ENCODE assay signal across 13 cellular contexts in genomic region chr6:52403627-52404026, GRCh38. TPM values are rescaled to one million over a fixed set of nuclear protein-coding genes. Genes with fewer than 3 reads are reported as not detected.
DNase-seq lines count a peak whose midpoint lies in the region; ATAC-seq and TF ChIP-seq lines count a peak whose summit lies in the region.
"Had no signal": no experiment of that assay in that cellular context is flagged by ENCODE, and none has a peak within 500 bp of the region (broad histone marks: within the 10 kb centered on the region; RNA-seq: fewer than 3 reads in every experiment).

No MANE protein-coding gene starts in this region.

- no peaks in the 10 kb centered on the region for H3K9me3 Mint-ChIP-seq in Calu3 (ENCODE audit: low read depth, unreplicated experiment)
- H3K9me3 Mint-ChIP-seq: activated naive CD8-positive, alpha-beta T cell treated with anti-CD3 and anti-CD28 coated beads, Interleukin-2, amount 50 U/mL, for 24 hours had no signal

- peaks cover 4% of the 10 kb centered on the region for H3K36me3 Mint-ChIP-seq in Calu3 (ENCODE audit: insufficient read depth, unreplicated experiment)

- CTCF ChIA-PET in Calu3 (lab: Charles Lee): interaction anchor here (1.8 kb wide), 1 partner anchor 14 kb away, joined by 4 read pairs; no protein-coding TSS in a partner anchor

- ATAC-seq in GM18502 (IDR thresholded peaks at IDR 0.05; ENCODE audit: poor library complexity, unreplicated experiment): no peak
- ATAC-seq: activated CD8-positive, alpha-beta T cell treated with anti-CD3 and anti-CD28 coated beads, Interleukin-2, amount 10 ng/mL, durations not matched to agents 7 days and 5 days; activated naive CD8-positive, alpha-beta T cell treated with anti-CD3 and anti-CD28 coated beads, Interleukin-2, amount 50 U/mL, for 24 hours; upper lobe of right lung had no signal

- intact Hi-C loops in Calu3 (cut with micrococcal nuclease; ENCODE audit: unreplicated experiment) (no loop called here), adrenal gland (cut with DNase I) (loop anchor here in 1 of 2 donors (10.0 kb wide), 1 partner anchor 129 kb away; no protein-coding TSS in a partner anchor), lower leg skin (cut with DNase I; ENCODE audit: low total_unique reads) (no loop called here), uterus (cut with DNase I; ENCODE audit: low total_unique reads) (no loop called here)

- H3K4me1 Mint-ChIP-seq in Calu3 (ENCODE audit: low read depth, unreplicated experiment): peaks cover 26% of the 10 kb centered on the region

- DNase-seq in Calu3 (peak; percentile 55), NCI-H1105 treated with DMSO at 0.1 percent for 48 hours (lab: John Stamatoyannopoulos, UW) (peak; percentile 80), adrenal gland (peak in 5 of 7 donors; percentile 10 to 90 (median 33)), lower leg skin (ENCODE audit: low spot score in 2 of 2) (peak; percentile 74 to 91), GM03348 (ENCODE audit: low spot score) (no peak), KBM-7 (no peak), uterus (no peak)
- DNase-seq: activated CD8-positive, alpha-beta T cell treated with anti-CD3 and anti-CD28 coated beads, Interleukin-2, amount 10 ng/mL, durations not matched to agents 7 days and 5 days; activated naive CD8-positive, alpha-beta T cell treated with anti-CD3 and anti-CD28 coated beads, Interleukin-2, amount 50 U/mL, for 24 hours; effector CD8-positive, alpha-beta T cell; NCI-H510A treated with DMSO at 0.1 percent for 48 hours; upper lobe of right lung had no signal

- no peak overlapping the region for H3K27ac Mint-ChIP-seq in Calu3 (ENCODE audit: unreplicated experiment)
- H3K27ac Mint-ChIP-seq: activated CD8-positive, alpha-beta T cell treated with anti-CD3 and anti-CD28 coated beads, Interleukin-2, amount 10 ng/mL, durations not matched to agents 7 days and 5 days; activated naive CD8-positive, alpha-beta T cell treated with anti-CD3 and anti-CD28 coated beads, Interleukin-2, amount 50 U/mL, for 24 hours had no signal

- H3K9me3 ChIP-seq in adrenal gland (replicated peaks in 1 of 3) (no peaks in the 10 kb centered on the region), uterus (no peaks in the 10 kb centered on the region)
- H3K9me3 ChIP-seq: upper lobe of right lung had no signal

- H3K36me3 ChIP-seq in adrenal gland (replicated peaks in 1 of 2) (no peaks in the 10 kb centered on the region), uterus (no peaks in the 10 kb centered on the region)

- no peak overlapping the region for H3K4me3 Mint-ChIP-seq in Calu3 (ENCODE audit: low read depth, unreplicated experiment)
- H3K4me3 Mint-ChIP-seq: activated CD8-positive, alpha-beta T cell treated with anti-CD3 and anti-CD28 coated beads, Interleukin-2, amount 10 ng/mL, durations not matched to agents 7 days and 5 days; activated naive CD8-positive, alpha-beta T cell treated with anti-CD3 and anti-CD28 coated beads, Interleukin-2, amount 50 U/mL, for 24 hours had no signal

- H3K27me3 ChIP-seq in adrenal gland: no peaks in the 10 kb centered on the region
- no peaks in the 10 kb centered on the region for H3K27me3 ChIP-seq in uterus
- H3K27me3 ChIP-seq: upper lobe of right lung had no signal

- no peak for TF ChIP-seq POLR2A in adrenal gland (IDR thresholded peaks at IDR 0.05)
- no peak for TF ChIP-seq POLR2A in lower leg skin (IDR thresholded peaks at IDR 0.05)
- TF ChIP-seq POLR2A in uterus (IDR thresholded peaks at IDR 0.05): no peak

- WGBS in adrenal gland, 4 donors: 68 to 84% (median 78%) methylated on average over 6 to 9 of the region's 9 CpGs
- WGBS in lower leg skin, 2 donors: 44 to 48% methylated on average over 9 of the region's 9 CpGs

- no TSS peak for BruUV-seq in Calu3 (replicated peaks; lab: Mats Ljungman, UMichigan)

- no peak for TF ChIP-seq CTCF in Calu3 (IDR thresholded peaks at IDR 0.05; ENCODE audit: unreplicated experiment)
- no peak for TF ChIP-seq CTCF in adrenal gland (IDR thresholded peaks at IDR 0.05)
- no peak for TF ChIP-seq CTCF in lower leg skin (IDR thresholded peaks at IDR 0.05)
- no peak for TF ChIP-seq CTCF in uterus (IDR thresholded peaks at IDR 0.05)

- no peak overlapping the region for H3K27ac ChIP-seq in adrenal gland
- no peak overlapping the region for H3K27ac ChIP-seq in uterus
- H3K27ac ChIP-seq: upper lobe of right lung had no signal

- no peak overlapping the region for H3K4me3 ChIP-seq in adrenal gland
- H3K4me3 ChIP-seq in lower leg skin (ENCODE audit: low read depth, poor library complexity, severe bottlenecking): no peak overlapping the region
- no peak overlapping the region for H3K4me3 ChIP-seq in uterus
- H3K4me3 ChIP-seq: upper lobe of right lung had no signal

- H3K27me3 Mint-ChIP-seq in Calu3 (ENCODE audit: unreplicated experiment): no peaks in the 10 kb centered on the region
- H3K27me3 Mint-ChIP-seq: activated naive CD8-positive, alpha-beta T cell treated with anti-CD3 and anti-CD28 coated beads, Interleukin-2, amount 50 U/mL, for 24 hours had no signal

- no peaks in the 10 kb centered on the region for H3K4me1 ChIP-seq in adrenal gland (replicated peaks in 1 of 2)
- no peaks in the 10 kb centered on the region for H3K4me1 ChIP-seq in uterus
- H3K4me1 ChIP-seq: upper lobe of right lung had no signal

- in situ Hi-C loops in KBM-7 (cut with MboI; ENCODE audit: low pct_unique_long_range_greater_than_20kb, low sequenced_read_pairs): no loop called here

RNA-seq across cellular contexts. Expression of gene EFHC1, which starts 16.5 kb away (rescaled TPM):
- total RNA-seq in Calu3 (2022) (18.1 and 25.6 TPM in 2 replicates), adrenal gland (10 to 100 TPM in 5 of 8 donors, 1 to 10 TPM in 3; 4.0 to 43.3 (median 14.0) TPM), lower leg skin (10 to 100 TPM; 12.2 to 22.8 (median 18.1) TPM), uterus (10 to 100 TPM; 15.6 to 63.0 (median 29.5) TPM)
- polyA plus RNA-seq in adrenal gland: 10 to 100 TPM; 12.7 to 41.7 (median 38.9) TPM

RNA-seq across cellular contexts. Expression of gene PAQR8, which starts 41.7 kb away (rescaled TPM):
- total RNA-seq in Calu3 (2022) (16.1 and 16.3 TPM in 2 replicates), adrenal gland (10 to 100 TPM in 3 of 8 donors, 1 to 10 TPM in 5; 2.3 to 17.1 (median 9.2) TPM), lower leg skin (1 to 10 TPM; 1.6 to 4.3 (median 2.1) TPM), uterus (10 to 100 TPM; 12.3 to 24.7 (median 13.9) TPM)
- polyA plus RNA-seq in adrenal gland: 1 to 10 TPM; 2.3 to 5.1 (median 2.9) TPM

Comparison
In these comparisons a context has a peak if more than half of its experiments do, and no peak if none do; other contexts are left out.
1. DNase-seq: peak in Calu3 (single experiment), NCI-H1105 treated with DMSO at 0.1 percent for 48 hours (single experiment), adrenal gland (5 of 7) and lower leg skin (2 of 2); none in GM03348 (single experiment), KBM-7 (single experiment) and uterus (0 of 2).